In genomic region chr3:156535162-156535627, GRCh38 we compare ENCODE assay signal across 1 cellular context.
TF ChIP-seq lines count a peak whose summit lies in the region.

No MANE protein-coding gene starts in this region.

TF ChIP-seq in IMR-90, 13 proteins besides CTCF, POLR2A, EP300 and RAD21 (continued from another document):
- TF ChIP-seq, protein P1, sequence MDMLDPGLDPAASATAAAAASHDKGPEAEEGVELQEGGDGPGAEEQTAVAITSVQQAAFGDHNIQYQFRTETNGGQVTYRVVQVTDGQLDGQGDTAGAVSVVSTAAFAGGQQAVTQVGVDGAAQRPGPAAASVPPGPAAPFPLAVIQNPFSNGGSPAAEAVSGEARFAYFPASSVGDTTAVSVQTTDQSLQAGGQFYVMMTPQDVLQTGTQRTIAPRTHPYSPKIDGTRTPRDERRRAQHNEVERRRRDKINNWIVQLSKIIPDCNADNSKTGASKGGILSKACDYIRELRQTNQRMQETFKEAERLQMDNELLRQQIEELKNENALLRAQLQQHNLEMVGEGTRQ (IDR thresholded peaks at IDR 0.05; ENCODE audit: low read depth, low read length): no peak
- TF ChIP-seq CEBPB (IDR thresholded peaks at IDR 0.05; ENCODE audit: low read depth, low read length): peak; percentile 95
- TF ChIP-seq RCOR1 (IDR thresholded peaks at IDR 0.05; ENCODE audit: insufficient replicate concordance, low read length): no peak
- no peak for TF ChIP-seq CHD1 (IDR thresholded peaks at IDR 0.05; ENCODE audit: low read depth, low read length)
- no peak for TF ChIP-seq MXI1 (IDR thresholded peaks at IDR 0.05; ENCODE audit: borderline replicate concordance, low read depth, low read length)
- TF ChIP-seq BHLHE40 (IDR thresholded peaks at IDR 0.05; ENCODE audit: low read depth, low read length): peak; percentile 34
- peak; percentile 63 for TF ChIP-seq MAFK (IDR thresholded peaks at IDR 0.05; ENCODE audit: low read depth, low read length)
- peak; percentile 93 for TF ChIP-seq FOS (IDR thresholded peaks at IDR 0.05; ENCODE audit: low read depth, low read length)
- no peak for TF ChIP-seq RFX5 (IDR thresholded peaks at IDR 0.05; ENCODE audit: low read depth, low read length)
- TF ChIP-seq, protein P2, sequence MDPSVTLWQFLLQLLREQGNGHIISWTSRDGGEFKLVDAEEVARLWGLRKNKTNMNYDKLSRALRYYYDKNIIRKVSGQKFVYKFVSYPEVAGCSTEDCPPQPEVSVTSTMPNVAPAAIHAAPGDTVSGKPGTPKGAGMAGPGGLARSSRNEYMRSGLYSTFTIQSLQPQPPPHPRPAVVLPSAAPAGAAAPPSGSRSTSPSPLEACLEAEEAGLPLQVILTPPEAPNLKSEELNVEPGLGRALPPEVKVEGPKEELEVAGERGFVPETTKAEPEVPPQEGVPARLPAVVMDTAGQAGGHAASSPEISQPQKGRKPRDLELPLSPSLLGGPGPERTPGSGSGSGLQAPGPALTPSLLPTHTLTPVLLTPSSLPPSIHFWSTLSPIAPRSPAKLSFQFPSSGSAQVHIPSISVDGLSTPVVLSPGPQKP (IDR thresholded peaks at IDR 0.05; ENCODE audit: borderline replicate concordance, low read depth, low read length): no peak
- TF ChIP-seq SMC3 (IDR thresholded peaks at IDR 0.05; ENCODE audit: low read depth, low read length): peak; percentile 31; the same call in 1 of the 2 replicates
